In genomic region chr6:101597711-101598110, GRCh38 we compare ENCODE assay signal across 15 cellular contexts.
DNase-seq lines count a peak whose midpoint lies in the region; ATAC-seq and TF ChIP-seq lines count a peak whose summit lies in the region.
"Had no signal": no experiment of that assay in that cellular context is flagged by ENCODE, and none has a peak within 500 bp of the region (broad histone marks: within the 10 kb centered on the region; RNA-seq: fewer than 3 reads in every experiment).

No MANE protein-coding gene starts in this region.

- no peak overlapping the region for H3K4me3 Mint-ChIP-seq in CD8-positive, alpha-beta T cell
- H3K4me3 Mint-ChIP-seq: activated CD4-positive, alpha-beta memory T cell treated with anti-CD3 and anti-CD28 coated beads, Interleukin-2, amount 10 ng/mL, durations not matched to agents 7 days and 5 days; activated naive CD4-positive, alpha-beta T cell treated with anti-CD3 and anti-CD28 coated beads for 36 hours; T-helper 2 cell treated with Interferon-gamma antibody and Interleukin-4, amounts not matched to agents 5 μg/mL and 100 μg/mL, for 36 hours had no signal

- in situ Hi-C loops in astrocyte of the spinal cord (cut with HindIII; ENCODE audit: low sequenced_read_pairs): no loop called here

- H3K4me1 ChIP-seq in upper lobe of right lung: no peaks in the 10 kb centered on the region
- no peaks in the 10 kb centered on the region for H3K4me1 ChIP-seq in CD8-positive, alpha-beta T cell (ENCODE audit: insufficient read depth, low read length)
- H3K4me1 ChIP-seq: left lung had no signal

- H3K4me3 ChIP-seq in AG04450 (ENCODE audit: low read depth, low read length) (no peak overlapping the region; the same call in 1 of the 2 replicates), astrocyte of the spinal cord (ENCODE audit: low read depth, low read length) (no peak overlapping the region), upper lobe of right lung (no peak overlapping the region)
- H3K4me3 ChIP-seq in CD8-positive, alpha-beta T cell (ENCODE audit: low read depth, low read length): no peak overlapping the region
- H3K4me3 ChIP-seq: left lung had no signal

- no peaks in the 10 kb centered on the region for H3K36me3 Mint-ChIP-seq in CD8-positive, alpha-beta T cell

- H3K27ac Mint-ChIP-seq in CD8-positive, alpha-beta T cell: no peak overlapping the region
- H3K27ac Mint-ChIP-seq: activated CD4-positive, alpha-beta memory T cell treated with anti-CD3 and anti-CD28 coated beads, Interleukin-2, amount 10 ng/mL, durations not matched to agents 7 days and 5 days; activated naive CD4-positive, alpha-beta T cell treated with anti-CD3 and anti-CD28 coated beads for 36 hours; T-helper 2 cell treated with Interferon-gamma antibody and Interleukin-4, amounts not matched to agents 5 μg/mL and 100 μg/mL, for 36 hours had no signal

- intact Hi-C loops in upper lobe of right lung (cut with DNase I): no loop called here
- intact Hi-C loops in CD8-positive, alpha-beta T cell (cut with DNase I, micrococcal nuclease): no loop called here

- H3K36me3 ChIP-seq in upper lobe of right lung: no peaks in the 10 kb centered on the region
- no peaks in the 10 kb centered on the region for H3K36me3 ChIP-seq in CD8-positive, alpha-beta T cell (ENCODE audit: insufficient read depth, low read length)
- H3K36me3 ChIP-seq: left lung had no signal

- ATAC-seq in upper lobe of right lung (no peak), HG03045 (IDR thresholded peaks at IDR 0.05; ENCODE audit: unreplicated experiment) (no peak)
- no peak for ATAC-seq in CD8-positive, alpha-beta T cell
- ATAC-seq: left lung had no signal

- peaks cover 6% of the 10 kb centered on the region for H3K9me3 Mint-ChIP-seq in CD8-positive, alpha-beta T cell
- H3K9me3 Mint-ChIP-seq: activated CD4-positive, alpha-beta memory T cell treated with anti-CD3 and anti-CD28 coated beads, Interleukin-2, amount 10 ng/mL, durations not matched to agents 7 days and 5 days; T-helper 2 cell treated with Interferon-gamma antibody and Interleukin-4, amounts not matched to agents 5 μg/mL and 100 μg/mL, for 36 hours had no signal

- TF ChIP-seq CTCF in AG04450 (IDR thresholded peaks at IDR 0.05; ENCODE audit: low read depth, low read length) (no peak), astrocyte of the spinal cord (IDR thresholded peaks at IDR 0.05; ENCODE audit: low read depth, low read length) (no peak), upper lobe of right lung (IDR thresholded peaks at IDR 0.05) (no peak)
- TF ChIP-seq CTCF in CD8-positive, alpha-beta T cell (IDR thresholded peaks at IDR 0.05): no peak

- POLR2A ChIA-PET in AG04450 (lab: Yijun Ruan, JAX): no interaction called here
- POLR2A ChIA-PET in CD8-positive, alpha-beta T cell (lab: Charles Lee): no interaction called here

- no peak overlapping the region for H3K27ac ChIP-seq in AG04450 (ENCODE audit: low read depth, low read length)
- no peak overlapping the region for H3K27ac ChIP-seq in upper lobe of right lung
- H3K27ac ChIP-seq in CD8-positive, alpha-beta T cell (ENCODE audit: low read depth, low read length): no peak overlapping the region
- H3K27ac ChIP-seq: left lung had no signal

- H3K4me1 Mint-ChIP-seq in CD8-positive, alpha-beta T cell (ENCODE audit: low read depth): no peaks in the 10 kb centered on the region
- H3K4me1 Mint-ChIP-seq: activated CD4-positive, alpha-beta memory T cell treated with anti-CD3 and anti-CD28 coated beads, Interleukin-2, amount 10 ng/mL, durations not matched to agents 7 days and 5 days had no signal

- H3K9me3 ChIP-seq in AG04450 (ENCODE audit: control insufficient read depth, insufficient read depth, low read length) (no peaks in the 10 kb centered on the region), upper lobe of right lung (no peaks in the 10 kb centered on the region)
- H3K9me3 ChIP-seq in CD8-positive, alpha-beta T cell (ENCODE audit: low read length): no peaks in the 10 kb centered on the region
- H3K9me3 ChIP-seq: left lung had no signal

- H3K27me3 ChIP-seq in AG04450 (ENCODE audit: control insufficient read depth, insufficient read depth, low read length): no peaks in the 10 kb centered on the region
- H3K27me3 ChIP-seq in upper lobe of right lung: no peaks in the 10 kb centered on the region
- no peaks in the 10 kb centered on the region for H3K27me3 ChIP-seq in CD8-positive, alpha-beta T cell (ENCODE audit: insufficient read depth, low read length)
- H3K27me3 ChIP-seq: left lung had no signal

- DNase-seq in AG04450 (ENCODE audit: low read depth, low spot score) (peak; percentile 70), HS-27A (ENCODE audit: low read depth) (peak; percentile 47), astrocyte of the spinal cord (ENCODE audit: low read depth, low spot score) (peak; percentile 76), inferior parietal cortex (ENCODE audit: extremely low spot score) (peak; percentile 29), upper lobe of right lung (no peak)
- no peak for DNase-seq in CD8-positive, alpha-beta T cell
- DNase-seq in activated CD8-positive, alpha-beta memory T cell treated with anti-CD3 and anti-CD28 coated beads for 24 hours: no peak
- DNase-seq: activated CD4-positive, alpha-beta memory T cell treated with anti-CD3 and anti-CD28 coated beads, Interleukin-2, amount 10 ng/mL, durations not matched to agents 7 days and 5 days; activated naive CD4-positive, alpha-beta T cell treated with anti-CD3 and anti-CD28 coated beads for 36 hours; DND-41; left lung; NCI-H2171 treated with DMSO at 0.1 percent for 48 hours; stimulated activated CD4-positive, alpha-beta T cell treated with anti-CD3 and anti-CD28 coated beads, Interleukin-15, amount 100 ng/mL, for 24 hours had no signal

- H3K27me3 Mint-ChIP-seq in CD8-positive, alpha-beta T cell (ENCODE audit: low read depth): no peaks in the 10 kb centered on the region
- H3K27me3 Mint-ChIP-seq: activated CD4-positive, alpha-beta memory T cell treated with anti-CD3 and anti-CD28 coated beads, Interleukin-2, amount 10 ng/mL, durations not matched to agents 7 days and 5 days had no signal

- CTCF ChIA-PET in AG04450 (lab: Charles Lee): no interaction called here
- CTCF ChIA-PET in CD8-positive, alpha-beta T cell (lab: Charles Lee): no interaction called here

Comparison
In these comparisons a context has a peak if more than half of its experiments do, and no peak if none do; other contexts are left out.
1. DNase-seq: peak in AG04450 (single experiment), HS-27A (single experiment), astrocyte of the spinal cord (single experiment) and inferior parietal cortex (single experiment); none in upper lobe of right lung (single experiment), CD8-positive, alpha-beta T cell (0 of 7) and activated CD8-positive, alpha-beta memory T cell treated with anti-CD3 and anti-CD28 coated beads for 24 hours (single experiment).